ENCODE assay signal across 24 cellular contexts in the genomic region with DNA sequence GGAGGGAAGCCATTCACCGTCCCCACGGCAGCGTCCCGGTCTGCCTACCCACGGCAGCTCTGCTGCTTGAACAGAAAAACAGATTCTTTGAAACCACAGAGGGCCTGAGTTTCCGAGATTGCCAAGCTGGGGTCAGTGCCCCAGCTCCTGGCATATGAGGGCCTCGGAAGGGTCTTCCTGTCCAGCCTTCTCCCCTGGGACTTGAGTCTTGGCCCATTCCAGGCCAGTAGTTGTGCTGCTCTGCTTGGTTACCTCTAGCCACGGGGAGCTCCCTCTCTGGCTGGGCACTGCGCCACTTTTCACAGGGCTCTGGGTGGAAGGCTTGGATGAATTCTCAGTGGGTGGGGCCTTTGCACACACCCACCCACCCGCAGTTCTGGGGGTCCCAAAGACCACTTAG. TPM values are rescaled to one million over a fixed set of nuclear protein-coding genes. Genes with fewer than 3 reads are reported as not detected.
A peak's percentile ranks its signal among the peaks of the same experiment; 100 is the strongest.
DNase-seq lines count a peak whose midpoint lies in the region; ATAC-seq, FAIRE-seq and TF ChIP-seq lines count a peak whose summit lies in the region.
"Had no signal": no experiment of that assay in that cellular context is flagged by ENCODE, and none has a peak within 500 bp of the region (broad histone marks: within the 10 kb centered on the region; RNA-seq: fewer than 3 reads in every experiment).

No MANE protein-coding gene starts in this region.

- no TSS peak for BruUV-seq in HepG2 (replicated peaks; lab: Mats Ljungman, UMichigan)

- no peaks in the 10 kb centered on the region for H4K20me1 ChIP-seq in HepG2 (ENCODE audit: insufficient read depth, low read length)
- no peaks in the 10 kb centered on the region for H4K20me1 ChIP-seq in hepatocyte (ENCODE audit: insufficient read depth, poor library complexity, severe bottlenecking)

- peaks cover 11 to 20% of the 10 kb centered on the region in 2 experiments; a peak in 3 of 5 replicates for H3K36me3 ChIP-seq in HepG2 (replicated peaks in 1 of 2; ENCODE audit: control insufficient read depth in 1 of 2, insufficient read depth in 2 of 2, low read length in 2 of 2)
- H3K36me3 ChIP-seq in right lobe of liver: no peaks in the 10 kb centered on the region
- H3K36me3 ChIP-seq in hepatocyte (replicated peaks; ENCODE audit: insufficient read depth, low read depth): no peaks in the 10 kb centered on the region

- peak overlapping the region; percentile 13 for H3K27ac ChIP-seq in HepG2 (ENCODE audit: extremely low read length, insufficient read depth, low read length)
- no peak overlapping the region for H3K27ac ChIP-seq in right lobe of liver
- peak overlapping the region; percentile 20 for H3K27ac ChIP-seq in hepatocyte
- H3K27ac ChIP-seq: 22Rv1, C4-2B had no signal

- TF ChIP-seq CTCF in HepG2 (CRISPR knock-in tag; IDR thresholded peaks at IDR 0.05) (no peak), right lobe of liver (IDR thresholded peaks at IDR 0.05) (no peak), hepatocyte (IDR thresholded peaks at IDR 0.05; ENCODE audit: poor library complexity) (no peak)

- peak overlapping the region in 2 of 3 donors; percentile 13 to 70 for H3K27ac Mint-ChIP-seq in IgD-negative memory B cell
- H3K27ac Mint-ChIP-seq: CD8-positive, alpha-beta T cell had no signal

- H3K9me2 ChIP-seq in hepatocyte (replicated peaks; ENCODE audit: insufficient read depth): no peaks in the 10 kb centered on the region

- ATAC-seq in HepG2 (no peak), right lobe of liver (no peak), GM18867 (IDR thresholded peaks at IDR 0.05; ENCODE audit: unreplicated experiment) (no peak), HG02981 (IDR thresholded peaks at IDR 0.05; ENCODE audit: unreplicated experiment) (no peak)
- ATAC-seq: CD8-positive, alpha-beta T cell had no signal

- POLR2A ChIA-PET in HepG2 (lab: Yijun Ruan, JAX): no interaction called here

- H3K27me3 Mint-ChIP-seq in IgD-negative memory B cell: no peaks in the 10 kb centered on the region
- H3K27me3 Mint-ChIP-seq: CD4-positive, CD25-positive, alpha-beta regulatory T cell had no signal

- H2AFZ ChIP-seq in HepG2 (ENCODE audit: low read length): no peak overlapping the region
- no peak overlapping the region for H2AFZ ChIP-seq in hepatocyte

- H3K4me3 ChIP-seq in HepG2 (replicated peaks in 1 of 3; ENCODE audit: insufficient read depth in 1 of 3, low read depth in 2 of 3, low read length in 3 of 3): no peak overlapping the region
- H3K4me3 ChIP-seq in right lobe of liver: no peak overlapping the region
- H3K4me3 ChIP-seq in hepatocyte: no peak overlapping the region
- H3K4me3 ChIP-seq: HAP-1 had no signal

- WGBS in HepG2 (ENCODE audit: low lambda C conversion rate): 93% methylated on average over 7 of the region's 10 CpGs
- 53% methylated on average over 3 of the region's 10 CpGs for WGBS in right lobe of liver (ENCODE audit: insufficient coverage, low coverage, low lambda C conversion rate, missing lambda C conversion rate)
- WGBS in hepatocyte (ENCODE audit: low lambda C conversion rate, missing lambda C conversion rate): 94% methylated on average over 10 of the region's 10 CpGs

- H3K79me2 ChIP-seq in HepG2 (ENCODE audit: insufficient read depth, low read length) (no peaks in the 10 kb centered on the region), hepatocyte (no peaks in the 10 kb centered on the region)

- H3K4me1 Mint-ChIP-seq in IgD-negative memory B cell: peaks cover 6 to 8% (median 7%) of the 10 kb centered on the region in 3 donors

- intact Hi-C loops in HepG2 (cut with micrococcal nuclease; ENCODE audit: unreplicated experiment) (no loop called here), right lobe of liver (cut with DNase I) (no loop called here)

- no peaks in the 10 kb centered on the region for H3K27me3 ChIP-seq in HepG2 (ENCODE audit: control insufficient read depth in 1 of 2, insufficient read depth in 2 of 2, low read length in 2 of 2)
- no peaks in the 10 kb centered on the region for H3K27me3 ChIP-seq in right lobe of liver
- H3K27me3 ChIP-seq in hepatocyte: no peaks in the 10 kb centered on the region

- TF ChIP-seq POLR2A in HepG2 (IDR thresholded peaks at IDR 0.05; ENCODE audit: insufficient read depth in 1 of 2, low read depth in 2 of 2, low read length in 2 of 2) (no peak), right lobe of liver (IDR thresholded peaks at IDR 0.05) (no peak)

- in situ Hi-C loops in HepG2 (cut with HindIII; ENCODE audit: extremely low pct_ligation_motif_present, low pct_unique_long_range_greater_than_20kb): no loop called here

- H3K9me3 ChIP-seq in HepG2 (ENCODE audit: low read length) (no peaks in the 10 kb centered on the region), right lobe of liver (no peaks in the 10 kb centered on the region), hepatocyte (ENCODE audit: low read depth) (no peaks in the 10 kb centered on the region)
- H3K9me3 ChIP-seq: Caco-2, HAP-1 had no signal

- TF ChIP-seq RAD21 in HepG2 (CRISPR knock-in tag; IDR thresholded peaks at IDR 0.05): no peak

- H3K4me3 Mint-ChIP-seq in IgD-negative memory B cell: peak overlapping the region in 1 of 4 donors; percentile 23
- H3K4me3 Mint-ChIP-seq: CD4-positive, CD25-positive, alpha-beta regulatory T cell; CD8-positive, alpha-beta T cell had no signal

- H3K9me3 Mint-ChIP-seq in IgD-negative memory B cell: no peaks in the 10 kb centered on the region
- H3K9me3 Mint-ChIP-seq: CD4-positive, CD25-positive, alpha-beta regulatory T cell; CD8-positive, alpha-beta T cell had no signal

- CTCF ChIA-PET in HepG2 (lab: Yijun Ruan, JAX; ENCODE audit: low intra/inter-chr PET ratio, low total read pairs): no interaction called here

- no peak for FAIRE-seq in HepG2 (lab: Jason Lieb, UNC)
- FAIRE-seq: A204.1, G401.6, GM12892, H54 had no signal

- peaks cover 14% of the 10 kb centered on the region for H3K4me1 ChIP-seq in HepG2 (ENCODE audit: insufficient read depth, low read length)
- H3K4me1 ChIP-seq in right lobe of liver: no peaks in the 10 kb centered on the region
- H3K4me1 ChIP-seq in hepatocyte (ENCODE audit: insufficient read depth): no peaks in the 10 kb centered on the region
- H3K4me1 ChIP-seq: HAP-1 had no signal

- no peak for TF ChIP-seq EP300 in HepG2 (IDR thresholded peaks at IDR 0.05; ENCODE audit: low read depth in 2 of 2, low read length in 2 of 2)
- TF ChIP-seq EP300 in HepG2 (CRISPR knock-in tag; IDR thresholded peaks at IDR 0.05; ENCODE audit: borderline replicate concordance): no peak

- no peak overlapping the region for H3K9ac ChIP-seq in HepG2 (ENCODE audit: insufficient read depth, low read depth, low read length)

- H3K36me3 Mint-ChIP-seq in IgD-negative memory B cell: peaks cover 4% of the 10 kb centered on the region

- DNase-seq in HepG2 (ENCODE audit: low spot score) (no peak), right lobe of liver (no peak), hepatocyte (ENCODE audit: low spot score) (no peak), C1 segment of cervical spinal cord (lab: John Stamatoyannopoulos, UW) (no peak), ureter (ENCODE audit: low spot score) (no peak)
- DNase-seq: ACHN; AML-193; CD4-positive, CD25-positive, alpha-beta regulatory T cell; CD8-positive, alpha-beta T cell; DMS153; DND-41; GOT3 had no signal

- H3K4me2 ChIP-seq in HepG2 (ENCODE audit: low read depth, low read length): no peak overlapping the region
- H3K4me2 ChIP-seq in hepatocyte: no peak overlapping the region

RNA-seq across cellular contexts. Expression of a gene that starts 8.6 kb away (rescaled TPM):
- total RNA-seq in HepG2 (2016; rRNA removed; fragmentation: Illumina TruSeq; extraction: Trizol) (0.04 TPM in 1 of 2 replicates, not detected in the other), right lobe of liver (under 1 TPM in 1 of 6 experiments, not detected in 5; 0.51 TPM), hepatocyte (2.8 TPM in 2 replicates), ureter (0.96 TPM)
- not detected in 2 replicates for total RNA-seq in HepG2 (2016; cell fraction: cytosol; rRNA removed; fragmentation: Illumina TruSeq; extraction: Trizol; ENCODE audit: low read depth)
- 0.13 and 0.15 TPM in 2 replicates for total RNA-seq in HepG2 (2016; cell fraction: insoluble cytoplasmic fraction; rRNA removed; fragmentation: Illumina TruSeq; extraction: Trizol)
- total RNA-seq in HepG2 (2016; cell fraction: membrane; rRNA removed; fragmentation: Illumina TruSeq; extraction: Trizol): not detected in 2 replicates
- not detected in 2 replicates for total RNA-seq in HepG2 (2016; cell fraction: nucleus; rRNA removed; fragmentation: Illumina TruSeq; extraction: Trizol)
- polyA plus RNA-seq in HepG2 (2011; rRNA removed) (0.04 TPM in 1 of 2 replicates, not detected in the other), IgD-negative memory B cell (403 TPM), hepatocyte (0.63 and 1.7 TPM in 2 replicates)
- polyA plus RNA-seq in HepG2 (2011; cell fraction: cytosol; rRNA removed): not detected in 2 replicates
- polyA plus RNA-seq in HepG2 (2011; cell fraction: nucleus; rRNA removed): 0.21 TPM in 1 of 2 replicates, not detected in the other
- polyA plus RNA-seq in HepG2 (2012): not detected in 2 replicates
- 0.10 TPM in 1 of 2 replicates, not detected in the other for polyA plus RNA-seq in HepG2 (2016; cell fraction: cytosol; fragmentation: Illumina TruSeq; extraction: Trizol; ENCODE audit: low read depth)
- not detected in 2 replicates for polyA plus RNA-seq in HepG2 (2016; cell fraction: insoluble cytoplasmic fraction; fragmentation: Illumina TruSeq; extraction: Trizol; ENCODE audit: low read depth)
- 0.07 TPM in 1 of 2 replicates, not detected in the other for polyA plus RNA-seq in HepG2 (2016; cell fraction: membrane; fragmentation: Illumina TruSeq; extraction: Trizol; ENCODE audit: low read depth)
- 0.53 TPM in 1 of 2 replicates, not detected in the other for polyA plus RNA-seq in HepG2 (2016; cell fraction: nucleus; fragmentation: Illumina TruSeq; extraction: Trizol; ENCODE audit: insufficient read depth, low read depth)
- polyA minus RNA-seq in HepG2 (2011; rRNA and poly(A)+ RNA removed; ENCODE audit: low replicate concordance): 0.51 TPM in 1 of 2 replicates, not detected in the other
- not detected in 2 replicates for polyA minus RNA-seq in HepG2 (2011; cell fraction: cytosol; rRNA and poly(A)+ RNA removed)
- not detected in 2 replicates for polyA minus RNA-seq in HepG2 (2011; cell fraction: nucleus; rRNA and poly(A)+ RNA removed)
- total RNA-seq: CD4-positive, CD25-positive, alpha-beta regulatory T cell had no signal
- polyA plus RNA-seq: BJ had no signal

RNA-seq across cellular contexts. Expression of a gene that starts 22.6 kb away (rescaled TPM):
- 0.67 TPM in 1 of 2 replicates, not detected in the other for total RNA-seq in HepG2 (2016; rRNA removed; fragmentation: Illumina TruSeq; extraction: Trizol)
- total RNA-seq in HepG2 (2016; cell fraction: cytosol; rRNA removed; fragmentation: Illumina TruSeq; extraction: Trizol; ENCODE audit: low read depth): not detected in 2 replicates
- not detected in 2 replicates for total RNA-seq in HepG2 (2016; cell fraction: insoluble cytoplasmic fraction; rRNA removed; fragmentation: Illumina TruSeq; extraction: Trizol)
- not detected in 2 replicates for total RNA-seq in HepG2 (2016; cell fraction: membrane; rRNA removed; fragmentation: Illumina TruSeq; extraction: Trizol)
- not detected in 2 replicates for total RNA-seq in HepG2 (2016; cell fraction: nucleus; rRNA removed; fragmentation: Illumina TruSeq; extraction: Trizol)
- 0.01 TPM in 1 of 2 replicates, not detected in the other for polyA plus RNA-seq in HepG2 (2011; rRNA removed)
- polyA plus RNA-seq in HepG2 (2011; cell fraction: cytosol; rRNA removed): 0.01 and 0.03 TPM in 2 replicates
- 0.05 and 0.24 TPM in 2 replicates for polyA plus RNA-seq in HepG2 (2011; cell fraction: nucleus; rRNA removed)
- not detected in 2 replicates for polyA plus RNA-seq in HepG2 (2012)
- not detected in 2 replicates for polyA plus RNA-seq in HepG2 (2016; cell fraction: cytosol; fragmentation: Illumina TruSeq; extraction: Trizol; ENCODE audit: low read depth)
- not detected in 2 replicates for polyA plus RNA-seq in HepG2 (2016; cell fraction: insoluble cytoplasmic fraction; fragmentation: Illumina TruSeq; extraction: Trizol; ENCODE audit: low read depth)
- not detected in 2 replicates for polyA plus RNA-seq in HepG2 (2016; cell fraction: membrane; fragmentation: Illumina TruSeq; extraction: Trizol; ENCODE audit: low read depth)
- polyA plus RNA-seq in HepG2 (2016; cell fraction: nucleus; fragmentation: Illumina TruSeq; extraction: Trizol; ENCODE audit: insufficient read depth, low read depth): not detected in 2 replicates
- not detected in 2 replicates for polyA minus RNA-seq in HepG2 (2011; rRNA and poly(A)+ RNA removed; ENCODE audit: low replicate concordance)
- not detected in 2 replicates for polyA minus RNA-seq in HepG2 (2011; cell fraction: cytosol; rRNA and poly(A)+ RNA removed)
- polyA minus RNA-seq in HepG2 (2011; cell fraction: nucleus; rRNA and poly(A)+ RNA removed): not detected in 2 replicates
- total RNA-seq in right lobe of liver: under 1 TPM in 3 of 6 experiments, not detected in 3; 0.12 to 0.56 (median 0.30) TPM
- polyA plus RNA-seq in IgD-negative memory B cell: 1.3 TPM
- total RNA-seq in hepatocyte: 0.07 and 0.16 TPM in 2 replicates
- 0.04 TPM in 1 of 2 replicates, not detected in the other for polyA plus RNA-seq in hepatocyte
- total RNA-seq in ureter: 0.52 TPM
- polyA plus RNA-seq: BJ had no signal

RNA-seq across cellular contexts. Expression of a gene that starts 26.0 kb away (rescaled TPM):
- total RNA-seq in HepG2 (2016; rRNA removed; fragmentation: Illumina TruSeq; extraction: Trizol): 39.5 and 54.0 TPM in 2 replicates
- total RNA-seq in HepG2 (2016; cell fraction: cytosol; rRNA removed; fragmentation: Illumina TruSeq; extraction: Trizol; ENCODE audit: low read depth): 15.4 and 20.6 TPM in 2 replicates
- 36.3 and 68.3 TPM in 2 replicates for total RNA-seq in HepG2 (2016; cell fraction: insoluble cytoplasmic fraction; rRNA removed; fragmentation: Illumina TruSeq; extraction: Trizol)
- total RNA-seq in HepG2 (2016; cell fraction: membrane; rRNA removed; fragmentation: Illumina TruSeq; extraction: Trizol): 13.4 and 21.6 TPM in 2 replicates
- total RNA-seq in HepG2 (2016; cell fraction: nucleus; rRNA removed; fragmentation: Illumina TruSeq; extraction: Trizol): 45.6 and 51.7 TPM in 2 replicates
- 17.4 and 18.6 TPM in 2 replicates for polyA plus RNA-seq in HepG2 (2011; rRNA removed)
- 8.8 and 21.4 TPM in 2 replicates for polyA plus RNA-seq in HepG2 (2011; cell fraction: cytosol; rRNA removed)
- polyA plus RNA-seq in HepG2 (2011; cell fraction: nucleus; rRNA removed): 130 and 225 TPM in 2 replicates
- 15.4 and 19.9 TPM in 2 replicates for polyA plus RNA-seq in HepG2 (2012)
- polyA plus RNA-seq in HepG2 (2016; cell fraction: cytosol; fragmentation: Illumina TruSeq; extraction: Trizol; ENCODE audit: low read depth): 6.4 and 7.1 TPM in 2 replicates
- 26.1 and 31.2 TPM in 2 replicates for polyA plus RNA-seq in HepG2 (2016; cell fraction: insoluble cytoplasmic fraction; fragmentation: Illumina TruSeq; extraction: Trizol; ENCODE audit: low read depth)
- 9.7 and 12.0 TPM in 2 replicates for polyA plus RNA-seq in HepG2 (2016; cell fraction: membrane; fragmentation: Illumina TruSeq; extraction: Trizol; ENCODE audit: low read depth)
- 109 and 111 TPM in 2 replicates for polyA plus RNA-seq in HepG2 (2016; cell fraction: nucleus; fragmentation: Illumina TruSeq; extraction: Trizol; ENCODE audit: insufficient read depth, low read depth)
- 74.3 and 134 TPM in 2 replicates for polyA minus RNA-seq in HepG2 (2011; rRNA and poly(A)+ RNA removed; ENCODE audit: low replicate concordance)
- 24.6 and 41.4 TPM in 2 replicates for polyA minus RNA-seq in HepG2 (2011; cell fraction: cytosol; rRNA and poly(A)+ RNA removed)
- polyA minus RNA-seq in HepG2 (2011; cell fraction: nucleus; rRNA and poly(A)+ RNA removed): 12.1 and 19.6 TPM in 2 replicates
- total RNA-seq in right lobe of liver: 10 to 100 TPM in 2 of 6 experiments, 1 to 10 TPM in 4; 6.2 to 13.1 (median 9.2) TPM
- polyA plus RNA-seq in IgD-negative memory B cell: 32.8 TPM
- 13.6 and 18.2 TPM in 2 replicates for total RNA-seq in hepatocyte
- 32.6 and 40.4 TPM in 2 replicates for polyA plus RNA-seq in hepatocyte
- 17.0 TPM for total RNA-seq in ureter

RNA-seq across cellular contexts. Expression of a gene that starts 33.9 kb away (rescaled TPM):
- 11.7 and 13.5 TPM in 2 replicates for total RNA-seq in HepG2 (2016; rRNA removed; fragmentation: Illumina TruSeq; extraction: Trizol)
- 1.7 and 2.8 TPM in 2 replicates for total RNA-seq in HepG2 (2016; cell fraction: cytosol; rRNA removed; fragmentation: Illumina TruSeq; extraction: Trizol; ENCODE audit: low read depth)
- total RNA-seq in HepG2 (2016; cell fraction: insoluble cytoplasmic fraction; rRNA removed; fragmentation: Illumina TruSeq; extraction: Trizol): 11.7 and 13.1 TPM in 2 replicates
- 5.8 and 8.2 TPM in 2 replicates for total RNA-seq in HepG2 (2016; cell fraction: membrane; rRNA removed; fragmentation: Illumina TruSeq; extraction: Trizol)
- 7.5 and 8.1 TPM in 2 replicates for total RNA-seq in HepG2 (2016; cell fraction: nucleus; rRNA removed; fragmentation: Illumina TruSeq; extraction: Trizol)
- 10.3 and 15.9 TPM in 2 replicates for polyA plus RNA-seq in HepG2 (2011; rRNA removed)
- polyA plus RNA-seq in HepG2 (2011; cell fraction: cytosol; rRNA removed): 10.6 and 16.6 TPM in 2 replicates
- 35.4 and 44.9 TPM in 2 replicates for polyA plus RNA-seq in HepG2 (2011; cell fraction: nucleus; rRNA removed)
- 8.7 and 11.8 TPM in 2 replicates for polyA plus RNA-seq in HepG2 (2012)
- polyA plus RNA-seq in HepG2 (2016; cell fraction: cytosol; fragmentation: Illumina TruSeq; extraction: Trizol; ENCODE audit: low read depth): 1.6 and 2.2 TPM in 2 replicates
- polyA plus RNA-seq in HepG2 (2016; cell fraction: insoluble cytoplasmic fraction; fragmentation: Illumina TruSeq; extraction: Trizol; ENCODE audit: low read depth): 12.2 and 13.2 TPM in 2 replicates
- polyA plus RNA-seq in HepG2 (2016; cell fraction: membrane; fragmentation: Illumina TruSeq; extraction: Trizol; ENCODE audit: low read depth): 4.7 and 5.2 TPM in 2 replicates
- polyA plus RNA-seq in HepG2 (2016; cell fraction: nucleus; fragmentation: Illumina TruSeq; extraction: Trizol; ENCODE audit: insufficient read depth, low read depth): 17.3 and 19.8 TPM in 2 replicates
- 20.5 and 64.7 TPM in 2 replicates for polyA minus RNA-seq in HepG2 (2011; rRNA and poly(A)+ RNA removed; ENCODE audit: low replicate concordance)
- polyA minus RNA-seq in HepG2 (2011; cell fraction: cytosol; rRNA and poly(A)+ RNA removed): 7.3 and 8.6 TPM in 2 replicates
- 14.4 and 16.1 TPM in 2 replicates for polyA minus RNA-seq in HepG2 (2011; cell fraction: nucleus; rRNA and poly(A)+ RNA removed)
- 10 to 100 TPM; 23.6 to 57.9 (median 33.8) TPM for total RNA-seq in right lobe of liver
- polyA plus RNA-seq in IgD-negative memory B cell: 130 TPM
- 41.4 and 53.2 TPM in 2 replicates for total RNA-seq in hepatocyte
- polyA plus RNA-seq in hepatocyte: 55.9 and 62.9 TPM in 2 replicates
- 64.5 TPM for total RNA-seq in ureter

RNA-seq across cellular contexts. Expression of a gene that starts 44.7 kb away (rescaled TPM):
- total RNA-seq in HepG2 (2016; rRNA removed; fragmentation: Illumina TruSeq; extraction: Trizol) (not detected in 2 replicates), right lobe of liver (1 to 10 TPM in 3 of 6 experiments, under 1 TPM in 3; 0.19 to 2.2 (median 1.0) TPM), hepatocyte (7.3 and 12.4 TPM in 2 replicates), ureter (1.1 TPM)
- total RNA-seq in HepG2 (2016; cell fraction: cytosol; rRNA removed; fragmentation: Illumina TruSeq; extraction: Trizol; ENCODE audit: low read depth): not detected in 2 replicates
- total RNA-seq in HepG2 (2016; cell fraction: insoluble cytoplasmic fraction; rRNA removed; fragmentation: Illumina TruSeq; extraction: Trizol): not detected in 2 replicates
- total RNA-seq in HepG2 (2016; cell fraction: membrane; rRNA removed; fragmentation: Illumina TruSeq; extraction: Trizol): not detected in 2 replicates
- total RNA-seq in HepG2 (2016; cell fraction: nucleus; rRNA removed; fragmentation: Illumina TruSeq; extraction: Trizol): not detected in 2 replicates
- polyA plus RNA-seq in HepG2 (2011; rRNA removed) (not detected in 2 replicates), IgD-negative memory B cell (4.2 TPM), hepatocyte (2.7 and 12.1 TPM in 2 replicates)
- not detected in 2 replicates for polyA plus RNA-seq in HepG2 (2011; cell fraction: cytosol; rRNA removed)
- polyA plus RNA-seq in HepG2 (2011; cell fraction: nucleus; rRNA removed): 0.10 and 0.14 TPM in 2 replicates
- polyA plus RNA-seq in HepG2 (2012): 0.05 and 0.16 TPM in 2 replicates
- polyA plus RNA-seq in HepG2 (2016; cell fraction: cytosol; fragmentation: Illumina TruSeq; extraction: Trizol; ENCODE audit: low read depth): not detected in 2 replicates
- not detected in 2 replicates for polyA plus RNA-seq in HepG2 (2016; cell fraction: insoluble cytoplasmic fraction; fragmentation: Illumina TruSeq; extraction: Trizol; ENCODE audit: low read depth)
- polyA plus RNA-seq in HepG2 (2016; cell fraction: membrane; fragmentation: Illumina TruSeq; extraction: Trizol; ENCODE audit: low read depth): not detected in 2 replicates
- polyA plus RNA-seq in HepG2 (2016; cell fraction: nucleus; fragmentation: Illumina TruSeq; extraction: Trizol; ENCODE audit: insufficient read depth, low read depth): not detected in 2 replicates
- polyA minus RNA-seq in HepG2 (2011; rRNA and poly(A)+ RNA removed; ENCODE audit: low replicate concordance): not detected in 2 replicates
- not detected in 2 replicates for polyA minus RNA-seq in HepG2 (2011; cell fraction: cytosol; rRNA and poly(A)+ RNA removed)
- not detected in 2 replicates for polyA minus RNA-seq in HepG2 (2011; cell fraction: nucleus; rRNA and poly(A)+ RNA removed)

Comparison
In these comparisons a context has a peak if more than half of its experiments do, and no peak if none do; other contexts are left out.
1. H3K27ac ChIP-seq: peak in HepG2 (single experiment) and hepatocyte (single experiment); none in right lobe of liver (0 of 3).